ENCODE assay signal across 1 cellular context in genomic region chr22:47093720-47094119, GRCh38.
A peak's percentile ranks its signal among the peaks of the same experiment; 100 is the strongest.
TF ChIP-seq lines count a peak whose summit lies in the region.

No MANE protein-coding gene starts in this region.

TF ChIP-seq in HepG2, 621 proteins besides CTCF, POLR2A, EP300 and RAD21:
- no peak for TF ChIP-seq ZNF264 (CRISPR knock-in tag; IDR thresholded peaks at IDR 0.05)
- TF ChIP-seq ZNF124 (CRISPR knock-in tag; IDR thresholded peaks at IDR 0.05), result peak; percentile 99
